ENCODE assay signal across 1 cellular context in the genomic region with DNA sequence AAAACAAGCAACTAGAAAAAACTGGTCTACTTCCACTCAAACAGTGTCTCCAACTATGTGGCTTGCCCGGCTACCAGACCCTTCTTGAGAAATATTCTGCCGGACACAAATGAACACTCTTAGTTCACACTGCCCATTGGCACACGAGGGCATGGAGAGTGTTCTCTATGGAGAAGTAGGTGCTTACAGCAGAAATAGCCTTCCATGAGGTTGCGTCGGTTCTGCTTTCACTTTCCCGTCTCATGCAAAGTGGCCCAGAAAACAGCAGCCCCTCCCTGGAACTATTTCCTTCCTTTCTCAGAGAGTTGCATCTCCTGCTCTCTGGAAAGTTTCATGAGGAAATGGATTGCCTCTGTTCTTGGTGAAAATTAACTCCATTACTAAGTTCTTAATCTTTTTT.
TF ChIP-seq lines count a peak whose summit lies in the region.

No MANE protein-coding gene starts in this region.

TF ChIP-seq in K562, 482 proteins besides CTCF, POLR2A, EP300 and RAD21:
- TF ChIP-seq ZNF778 (CRISPR knock-in tag; IDR thresholded peaks at IDR 0.05) (no peak), RB1 (IDR thresholded peaks at IDR 0.05; ENCODE audit: low read depth) (no peak)
- TF ChIP-seq, protein P1, sequence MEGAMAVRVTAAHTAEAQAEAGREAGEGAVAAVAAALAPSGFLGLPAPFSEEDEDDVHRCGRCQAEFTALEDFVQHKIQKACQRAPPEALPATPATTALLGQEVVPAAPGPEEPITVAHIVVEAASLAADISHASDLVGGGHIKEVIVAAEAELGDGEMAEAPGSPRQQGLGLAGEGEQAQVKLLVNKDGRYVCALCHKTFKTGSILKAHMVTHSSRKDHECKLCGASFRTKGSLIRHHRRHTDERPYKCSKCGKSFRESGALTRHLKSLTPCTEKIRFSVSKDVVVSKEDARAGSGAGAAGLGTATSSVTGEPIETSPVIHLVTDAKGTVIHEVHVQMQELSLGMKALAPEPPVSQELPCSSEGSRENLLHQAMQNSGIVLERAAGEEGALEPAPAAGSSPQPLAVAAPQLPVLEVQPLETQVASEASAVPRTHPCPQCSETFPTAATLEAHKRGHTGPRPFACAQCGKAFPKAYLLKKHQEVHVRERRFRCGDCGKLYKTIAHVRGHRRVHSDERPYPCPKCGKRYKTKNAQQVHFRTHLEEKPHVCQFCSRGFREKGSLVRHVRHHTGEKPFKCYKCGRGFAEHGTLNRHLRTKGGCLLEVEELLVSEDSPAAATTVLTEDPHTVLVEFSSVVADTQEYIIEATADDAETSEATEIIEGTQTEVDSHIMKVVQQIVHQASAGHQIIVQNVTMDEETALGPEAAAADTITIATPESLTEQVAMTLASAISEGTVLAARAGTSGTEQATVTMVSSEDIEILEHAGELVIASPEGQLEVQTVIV (CRISPR knock-in tag; IDR thresholded peaks at IDR 0.05; ENCODE audit: borderline replicate concordance), result no peak
